Comparison of ENCODE assay signal across 1 cellular context in genomic region chr19:48253999-48254398, GRCh38.
TF ChIP-seq lines count a peak whose summit lies in the region.

No MANE protein-coding gene starts in this region.

TF ChIP-seq in WTC11, 78 proteins besides CTCF, POLR2A, EP300 and RAD21 (continued from another document):
- TF ChIP-seq ZNF263 (CRISPR knock-in tag; IDR thresholded peaks at IDR 0.05; ENCODE audit: low read depth) (no peak), MAX (CRISPR knock-in tag; IDR thresholded peaks at IDR 0.05) (no peak), FOXK1 (CRISPR knock-in tag; IDR thresholded peaks at IDR 0.05) (no peak), ARID4B (CRISPR knock-in tag; IDR thresholded peaks at IDR 0.05; ENCODE audit: borderline replicate concordance) (no peak), ZNF396 (CRISPR knock-in tag; IDR thresholded peaks at IDR 0.05; ENCODE audit: borderline replicate concordance) (no peak), ZNF138 (CRISPR knock-in tag; conservative IDR thresholded peaks at IDR 0.05) (no peak), SMAD3 (CRISPR knock-in tag; IDR thresholded peaks at IDR 0.05; ENCODE audit: borderline replicate concordance) (no peak), CDX4 (CRISPR knock-in tag; IDR thresholded peaks at IDR 0.05; ENCODE audit: borderline replicate concordance) (no peak), USF1 (CRISPR knock-in tag; IDR thresholded peaks at IDR 0.05) (no peak), ZNF416 (CRISPR knock-in tag; IDR thresholded peaks at IDR 0.05) (no peak), OVOL2 (CRISPR knock-in tag; IDR thresholded peaks at IDR 0.05; ENCODE audit: borderline replicate concordance) (no peak), E2F4 (CRISPR knock-in tag; IDR thresholded peaks at IDR 0.05; ENCODE audit: borderline replicate concordance, low read depth) (no peak), TCF7 (CRISPR knock-in tag; IDR thresholded peaks at IDR 0.05; ENCODE audit: low read depth) (no peak), ESRRA (CRISPR knock-in tag; IDR thresholded peaks at IDR 0.05; ENCODE audit: borderline replicate concordance) (no peak), FOXP4 (CRISPR knock-in tag; IDR thresholded peaks at IDR 0.05) (no peak), PRDM15 (CRISPR knock-in tag; IDR thresholded peaks at IDR 0.05) (no peak), AFF4 (CRISPR knock-in tag; IDR thresholded peaks at IDR 0.05; ENCODE audit: borderline replicate concordance) (no peak), STAT6 (CRISPR knock-in tag; conservative IDR thresholded peaks at IDR 0.05; ENCODE audit: low read depth) (no peak), ELF4 (CRISPR knock-in tag; IDR thresholded peaks at IDR 0.05; ENCODE audit: low read depth) (no peak)
